ENCODE assay signal across 3 cellular contexts in genomic region chr15:68696532-68697363, GRCh38.
A peak's percentile ranks its signal among the peaks of the same experiment; 100 is the strongest.
TF ChIP-seq lines count a peak whose summit lies in the region.

No MANE protein-coding gene starts in this region.

TF ChIP-seq in HCT116, 20 proteins besides CTCF, POLR2A, EP300 and RAD21:
- no peak for TF ChIP-seq SRF (IDR thresholded peaks at IDR 0.05; ENCODE audit: low read depth)
- TF ChIP-seq SP1 (IDR thresholded peaks at IDR 0.05; ENCODE audit: low read depth), result peak; percentile 31; the same call in 1 of the 2 replicates
- TF ChIP-seq TCF7L2 (IDR thresholded peaks at IDR 0.05; ENCODE audit: borderline replicate concordance, extremely low read depth, insufficient read depth, insufficient read length), result no peak
- TF ChIP-seq JUND (IDR thresholded peaks at IDR 0.05), result peak; percentile 44
- no peak for TF ChIP-seq EGR1 (IDR thresholded peaks at IDR 0.05; ENCODE audit: low read depth)
- no peak for TF ChIP-seq POLR2AphosphoS5 (IDR thresholded peaks at IDR 0.05; ENCODE audit: low read depth, low read length)
- TF ChIP-seq, protein P1, sequence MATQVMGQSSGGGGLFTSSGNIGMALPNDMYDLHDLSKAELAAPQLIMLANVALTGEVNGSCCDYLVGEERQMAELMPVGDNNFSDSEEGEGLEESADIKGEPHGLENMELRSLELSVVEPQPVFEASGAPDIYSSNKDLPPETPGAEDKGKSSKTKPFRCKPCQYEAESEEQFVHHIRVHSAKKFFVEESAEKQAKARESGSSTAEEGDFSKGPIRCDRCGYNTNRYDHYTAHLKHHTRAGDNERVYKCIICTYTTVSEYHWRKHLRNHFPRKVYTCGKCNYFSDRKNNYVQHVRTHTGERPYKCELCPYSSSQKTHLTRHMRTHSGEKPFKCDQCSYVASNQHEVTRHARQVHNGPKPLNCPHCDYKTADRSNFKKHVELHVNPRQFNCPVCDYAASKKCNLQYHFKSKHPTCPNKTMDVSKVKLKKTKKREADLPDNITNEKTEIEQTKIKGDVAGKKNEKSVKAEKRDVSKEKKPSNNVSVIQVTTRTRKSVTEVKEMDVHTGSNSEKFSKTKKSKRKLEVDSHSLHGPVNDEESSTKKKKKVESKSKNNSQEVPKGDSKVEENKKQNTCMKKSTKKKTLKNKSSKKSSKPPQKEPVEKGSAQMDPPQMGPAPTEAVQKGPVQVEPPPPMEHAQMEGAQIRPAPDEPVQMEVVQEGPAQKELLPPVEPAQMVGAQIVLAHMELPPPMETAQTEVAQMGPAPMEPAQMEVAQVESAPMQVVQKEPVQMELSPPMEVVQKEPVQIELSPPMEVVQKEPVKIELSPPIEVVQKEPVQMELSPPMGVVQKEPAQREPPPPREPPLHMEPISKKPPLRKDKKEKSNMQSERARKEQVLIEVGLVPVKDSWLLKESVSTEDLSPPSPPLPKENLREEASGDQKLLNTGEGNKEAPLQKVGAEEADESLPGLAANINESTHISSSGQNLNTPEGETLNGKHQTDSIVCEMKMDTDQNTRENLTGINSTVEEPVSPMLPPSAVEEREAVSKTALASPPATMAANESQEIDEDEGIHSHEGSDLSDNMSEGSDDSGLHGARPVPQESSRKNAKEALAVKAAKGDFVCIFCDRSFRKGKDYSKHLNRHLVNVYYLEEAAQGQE (IDR thresholded peaks at IDR 0.05; ENCODE audit: low read depth), result no peak
- no peak for TF ChIP-seq ZBTB33 (IDR thresholded peaks at IDR 0.05; ENCODE audit: extremely low read depth, insufficient replicate concordance, low read length)
- TF ChIP-seq ELF1 (IDR thresholded peaks at IDR 0.05; ENCODE audit: borderline replicate concordance, low read depth), result no peak
- TF ChIP-seq MAX (IDR thresholded peaks at IDR 0.05), result no peak
- no peak for TF ChIP-seq CEBPB (IDR thresholded peaks at IDR 0.05; ENCODE audit: low read depth)
- no peak for TF ChIP-seq EZH2phosphoT487 (IDR thresholded peaks at IDR 0.05; ENCODE audit: borderline replicate concordance)
- TF ChIP-seq SIN3A (IDR thresholded peaks at IDR 0.05; ENCODE audit: low read depth), result no peak
- no peak for TF ChIP-seq ZFX (IDR thresholded peaks at IDR 0.05)
- no peak for TF ChIP-seq FOSL1 (IDR thresholded peaks at IDR 0.05; ENCODE audit: low read depth)

TF ChIP-seq in IMR-90, 13 proteins besides CTCF, POLR2A, EP300 and RAD21:
- TF ChIP-seq CHD1 (IDR thresholded peaks at IDR 0.05; ENCODE audit: low read depth, low read length) (no peak), BHLHE40 (IDR thresholded peaks at IDR 0.05; ENCODE audit: low read depth, low read length) (peak; percentile 13; the same call in 1 of the 2 replicates)

TF ChIP-seq in K562, 482 proteins besides CTCF, POLR2A, EP300 and RAD21:
- 0 out of 2 replicates have a peak, but pooled peaks have one; percentile 22 for TF ChIP-seq ATF7 (IDR thresholded peaks at IDR 0.05)
- TF ChIP-seq, protein P2, sequence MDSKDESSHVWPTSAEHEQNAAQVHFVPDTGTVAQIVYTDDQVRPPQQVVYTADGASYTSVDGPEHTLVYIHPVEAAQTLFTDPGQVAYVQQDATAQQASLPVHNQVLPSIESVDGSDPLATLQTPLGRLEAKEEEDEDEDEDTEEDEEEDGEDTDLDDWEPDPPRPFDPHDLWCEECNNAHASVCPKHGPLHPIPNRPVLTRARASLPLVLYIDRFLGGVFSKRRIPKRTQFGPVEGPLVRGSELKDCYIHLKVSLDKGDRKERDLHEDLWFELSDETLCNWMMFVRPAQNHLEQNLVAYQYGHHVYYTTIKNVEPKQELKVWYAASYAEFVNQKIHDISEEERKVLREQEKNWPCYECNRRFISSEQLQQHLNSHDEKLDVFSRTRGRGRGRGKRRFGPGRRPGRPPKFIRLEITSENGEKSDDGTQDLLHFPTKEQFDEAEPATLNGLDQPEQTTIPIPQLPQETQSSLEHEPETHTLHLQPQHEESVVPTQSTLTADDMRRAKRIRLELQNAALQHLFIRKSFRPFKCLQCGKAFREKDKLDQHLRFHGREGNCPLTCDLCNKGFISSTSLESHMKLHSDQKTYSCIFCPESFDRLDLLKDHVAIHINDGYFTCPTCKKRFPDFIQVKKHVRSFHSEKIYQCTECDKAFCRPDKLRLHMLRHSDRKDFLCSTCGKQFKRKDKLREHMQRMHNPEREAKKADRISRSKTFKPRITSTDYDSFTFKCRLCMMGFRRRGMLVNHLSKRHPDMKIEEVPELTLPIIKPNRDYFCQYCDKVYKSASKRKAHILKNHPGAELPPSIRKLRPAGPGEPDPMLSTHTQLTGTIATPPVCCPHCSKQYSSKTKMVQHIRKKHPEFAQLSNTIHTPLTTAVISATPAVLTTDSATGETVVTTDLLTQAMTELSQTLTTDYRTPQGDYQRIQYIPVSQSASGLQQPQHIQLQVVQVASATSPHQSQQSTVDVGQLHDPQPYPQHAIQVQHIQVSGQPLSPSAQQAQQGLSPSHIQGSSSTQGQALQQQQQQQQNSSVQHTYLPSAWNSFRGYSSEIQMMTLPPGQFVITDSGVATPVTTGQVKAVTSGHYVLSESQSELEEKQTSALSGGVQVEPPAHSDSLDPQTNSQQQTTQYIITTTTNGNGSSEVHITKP (IDR thresholded peaks at IDR 0.05; ENCODE audit: partially characterized antibody), result peak; percentile 95
- no peak for TF ChIP-seq TCF7 (IDR thresholded peaks at IDR 0.05; ENCODE audit: borderline replicate concordance)
- no peak for TF ChIP-seq PRPF4 (IDR thresholded peaks at IDR 0.05; ENCODE audit: insufficient read depth, low read depth, low read length, poor library complexity, severe bottlenecking)
- TF ChIP-seq ZNF263 (CRISPR knock-in tag; IDR thresholded peaks at IDR 0.05; ENCODE audit: borderline replicate concordance), result no peak
- no peak for TF ChIP-seq ZNF507 (tag; conservative IDR thresholded peaks at IDR 0.05)
- TF ChIP-seq ARHGAP35 (IDR thresholded peaks at IDR 0.05; ENCODE audit: partially characterized antibody), result no peak
- TF ChIP-seq ZBED1 (IDR thresholded peaks at IDR 0.05), result no peak
- TF ChIP-seq ARID1B (IDR thresholded peaks at IDR 0.05), result no peak
- no peak for TF ChIP-seq ZBTB11 (CRISPR knock-in tag; IDR thresholded peaks at IDR 0.05)
- no peak for TF ChIP-seq CTBP1 (IDR thresholded peaks at IDR 0.05; ENCODE audit: borderline replicate concordance)
- TF ChIP-seq ZNF561 (CRISPR knock-in tag; conservative IDR thresholded peaks at IDR 0.05), result no peak
- TF ChIP-seq TRIM28 (IDR thresholded peaks at IDR 0.05), result no peak
- TF ChIP-seq NCOA2 (IDR thresholded peaks at IDR 0.05; ENCODE audit: partially characterized antibody in 2 of 2), result no peak
- TF ChIP-seq SRSF9 (IDR thresholded peaks at IDR 0.05; ENCODE audit: borderline replicate concordance, low read depth, low read length), result no peak
- TF ChIP-seq, protein P3, sequence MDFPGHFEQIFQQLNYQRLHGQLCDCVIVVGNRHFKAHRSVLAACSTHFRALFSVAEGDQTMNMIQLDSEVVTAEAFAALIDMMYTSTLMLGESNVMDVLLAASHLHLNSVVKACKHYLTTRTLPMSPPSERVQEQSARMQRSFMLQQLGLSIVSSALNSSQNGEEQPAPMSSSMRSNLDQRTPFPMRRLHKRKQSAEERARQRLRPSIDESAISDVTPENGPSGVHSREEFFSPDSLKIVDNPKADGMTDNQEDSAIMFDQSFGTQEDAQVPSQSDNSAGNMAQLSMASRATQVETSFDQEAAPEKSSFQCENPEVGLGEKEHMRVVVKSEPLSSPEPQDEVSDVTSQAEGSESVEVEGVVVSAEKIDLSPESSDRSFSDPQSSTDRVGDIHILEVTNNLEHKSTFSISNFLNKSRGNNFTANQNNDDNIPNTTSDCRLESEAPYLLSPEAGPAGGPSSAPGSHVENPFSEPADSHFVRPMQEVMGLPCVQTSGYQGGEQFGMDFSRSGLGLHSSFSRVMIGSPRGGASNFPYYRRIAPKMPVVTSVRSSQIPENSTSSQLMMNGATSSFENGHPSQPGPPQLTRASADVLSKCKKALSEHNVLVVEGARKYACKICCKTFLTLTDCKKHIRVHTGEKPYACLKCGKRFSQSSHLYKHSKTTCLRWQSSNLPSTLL (IDR thresholded peaks at IDR 0.05), result no peak
- TF ChIP-seq SMARCB1 (IDR thresholded peaks at IDR 0.05; ENCODE audit: insufficient read length, low read depth), result no peak
- TF ChIP-seq MTA1 (IDR thresholded peaks at IDR 0.05; ENCODE audit: borderline replicate concordance), result no peak
